ENCODE assay signal across 1 cellular context in the genomic region with DNA sequence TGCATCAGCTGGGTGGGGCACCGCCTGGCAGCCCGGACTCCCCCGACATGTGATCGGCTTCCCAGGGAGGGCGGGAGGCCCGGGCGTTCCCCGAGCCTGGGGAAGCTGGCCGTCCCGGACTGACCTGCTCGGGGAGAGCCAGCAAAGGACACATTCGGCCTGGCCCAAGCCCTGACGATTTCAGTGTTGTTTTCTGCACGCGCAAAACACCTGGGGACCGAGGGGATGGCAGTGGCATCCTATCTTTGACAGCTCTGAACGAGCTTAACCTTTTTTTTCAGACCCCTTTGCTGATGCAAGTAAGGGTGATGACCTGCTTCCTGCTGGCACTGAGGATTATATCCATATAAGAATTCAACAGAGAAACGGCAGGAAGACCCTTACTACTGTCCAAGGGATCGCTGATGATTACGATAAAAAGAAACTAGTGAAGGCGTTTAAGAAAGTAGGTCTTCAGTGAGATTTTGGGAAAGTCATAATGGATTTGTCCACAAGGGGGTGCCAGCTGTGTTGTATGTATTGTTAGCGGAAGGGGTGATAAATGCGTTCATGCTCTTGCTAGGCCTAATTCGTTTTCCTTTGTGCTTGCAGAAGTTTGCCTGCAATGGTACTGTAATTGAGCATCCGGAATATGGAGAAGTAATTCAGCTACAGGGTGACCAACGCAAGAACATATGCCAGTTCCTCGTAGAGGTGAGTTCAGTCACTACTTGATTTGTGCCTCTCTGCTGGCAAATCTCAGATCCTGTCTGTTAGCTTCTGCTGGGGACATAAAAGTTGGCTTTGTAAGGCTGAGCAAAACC.
TF ChIP-seq lines count a peak whose summit lies in the region.

No MANE protein-coding gene starts in this region.

TF ChIP-seq in K562, 482 proteins besides CTCF, POLR2A, EP300 and RAD21 (continued from another document and continues in another):
- TF ChIP-seq, protein P1, sequence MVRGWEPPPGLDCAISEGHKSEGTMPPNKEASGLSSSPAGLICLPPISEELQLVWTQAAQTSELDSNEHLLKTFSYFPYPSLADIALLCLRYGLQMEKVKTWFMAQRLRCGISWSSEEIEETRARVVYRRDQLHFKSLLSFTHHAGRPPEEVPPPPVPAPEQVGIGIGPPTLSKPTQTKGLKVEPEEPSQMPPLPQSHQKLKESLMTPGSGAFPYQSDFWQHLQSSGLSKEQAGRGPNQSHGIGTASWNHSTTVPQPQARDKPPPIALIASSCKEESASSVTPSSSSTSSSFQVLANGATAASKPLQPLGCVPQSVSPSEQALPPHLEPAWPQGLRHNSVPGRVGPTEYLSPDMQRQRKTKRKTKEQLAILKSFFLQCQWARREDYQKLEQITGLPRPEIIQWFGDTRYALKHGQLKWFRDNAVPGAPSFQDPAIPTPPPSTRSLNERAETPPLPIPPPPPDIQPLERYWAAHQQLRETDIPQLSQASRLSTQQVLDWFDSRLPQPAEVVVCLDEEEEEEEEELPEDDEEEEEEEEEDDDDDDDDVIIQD (CRISPR knock-in tag; IDR thresholded peaks at IDR 0.05): no peak
- TF ChIP-seq ETV6 (IDR thresholded peaks at IDR 0.05; ENCODE audit: borderline replicate concordance in 1 of 2, low read depth in 2 of 2, low read length in 1 of 2): no peak; a peak in 1 of 4 replicates
- TF ChIP-seq ETV6 (CRISPR knock-in tag; IDR thresholded peaks at IDR 0.05; ENCODE audit: borderline replicate concordance): no peak
- TF ChIP-seq, protein P2, sequence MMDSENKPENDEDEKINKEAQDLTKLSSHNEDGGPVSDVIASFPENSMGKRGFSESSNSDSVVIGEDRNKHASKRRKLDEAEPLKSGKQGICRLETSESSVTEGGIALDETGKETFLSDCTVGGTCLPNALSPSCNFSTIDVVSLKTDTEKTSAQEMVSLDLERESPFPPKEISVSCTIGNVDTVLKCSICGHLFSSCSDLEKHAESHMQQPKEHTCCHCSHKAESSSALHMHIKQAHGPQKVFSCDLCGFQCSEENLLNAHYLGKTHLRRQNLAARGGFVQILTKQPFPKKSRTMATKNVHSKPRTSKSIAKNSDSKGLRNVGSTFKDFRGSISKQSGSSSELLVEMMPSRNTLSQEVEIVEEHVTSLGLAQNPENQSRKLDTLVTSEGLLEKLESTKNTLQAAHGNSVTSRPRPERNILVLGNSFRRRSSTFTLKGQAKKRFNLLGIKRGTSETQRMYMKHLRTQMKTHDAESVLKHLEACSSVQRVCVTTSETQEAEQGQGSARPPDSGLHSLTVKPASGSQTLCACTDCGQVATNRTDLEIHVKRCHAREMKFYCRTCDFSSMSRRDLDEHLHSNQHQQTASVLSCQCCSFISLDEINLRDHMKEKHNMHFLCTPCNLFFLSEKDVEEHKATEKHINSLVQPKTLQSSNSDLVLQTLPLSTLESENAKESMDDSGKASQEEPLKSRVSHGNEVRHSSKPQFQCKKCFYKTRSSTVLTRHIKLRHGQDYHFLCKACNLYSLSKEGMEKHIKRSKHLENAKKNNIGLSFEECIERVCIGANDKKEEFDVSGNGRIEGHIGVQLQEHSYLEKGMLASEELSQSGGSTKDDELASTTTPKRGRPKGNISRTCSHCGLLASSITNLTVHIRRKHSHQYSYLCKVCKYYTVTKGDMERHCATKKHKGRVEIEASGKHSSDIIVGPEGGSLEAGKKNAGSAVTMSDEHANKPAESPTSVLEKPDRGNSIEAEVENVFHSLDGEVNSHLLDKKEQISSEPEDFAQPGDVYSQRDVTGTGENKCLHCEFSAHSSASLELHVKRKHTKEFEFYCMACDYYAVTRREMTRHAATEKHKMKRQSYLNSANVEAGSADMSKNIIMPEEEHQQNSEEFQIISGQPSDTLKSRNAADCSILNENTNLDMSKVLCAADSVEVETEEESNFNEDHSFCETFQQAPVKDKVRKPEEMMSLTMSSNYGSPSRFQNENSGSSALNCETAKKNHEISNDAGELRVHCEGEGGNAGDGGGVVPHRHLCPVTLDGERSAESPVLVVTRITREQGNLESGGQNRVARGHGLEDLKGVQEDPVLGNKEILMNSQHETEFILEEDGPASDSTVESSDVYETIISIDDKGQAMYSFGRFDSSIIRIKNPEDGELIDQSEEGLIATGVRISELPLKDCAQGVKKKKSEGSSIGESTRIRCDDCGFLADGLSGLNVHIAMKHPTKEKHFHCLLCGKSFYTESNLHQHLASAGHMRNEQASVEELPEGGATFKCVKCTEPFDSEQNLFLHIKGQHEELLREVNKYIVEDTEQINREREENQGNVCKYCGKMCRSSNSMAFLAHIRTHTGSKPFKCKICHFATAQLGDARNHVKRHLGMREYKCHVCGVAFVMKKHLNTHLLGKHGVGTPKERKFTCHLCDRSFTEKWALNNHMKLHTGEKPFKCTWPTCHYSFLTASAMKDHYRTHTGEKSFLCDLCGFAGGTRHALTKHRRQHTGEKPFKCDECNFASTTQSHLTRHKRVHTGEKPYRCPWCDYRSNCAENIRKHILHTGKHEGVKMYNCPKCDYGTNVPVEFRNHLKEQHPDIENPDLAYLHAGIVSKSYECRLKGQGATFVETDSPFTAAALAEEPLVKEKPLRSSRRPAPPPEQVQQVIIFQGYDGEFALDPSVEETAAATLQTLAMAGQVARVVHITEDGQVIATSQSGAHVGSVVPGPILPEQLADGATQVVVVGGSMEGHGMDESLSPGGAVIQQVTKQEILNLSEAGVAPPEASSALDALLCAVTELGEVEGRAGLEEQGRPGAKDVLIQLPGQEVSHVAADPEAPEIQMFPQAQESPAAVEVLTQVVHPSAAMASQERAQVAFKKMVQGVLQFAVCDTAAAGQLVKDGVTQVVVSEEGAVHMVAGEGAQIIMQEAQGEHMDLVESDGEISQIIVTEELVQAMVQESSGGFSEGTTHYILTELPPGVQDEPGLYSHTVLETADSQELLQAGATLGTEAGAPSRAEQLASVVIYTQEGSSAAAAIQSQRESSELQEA (IDR thresholded peaks at IDR 0.05; ENCODE audit: low read depth): no peak
- no peak for TF ChIP-seq NFE2L1 (tag; IDR thresholded peaks at IDR 0.05; ENCODE audit: borderline replicate concordance, low read depth)
- TF ChIP-seq BCOR (IDR thresholded peaks at IDR 0.05): no peak
- TF ChIP-seq, protein P3, sequence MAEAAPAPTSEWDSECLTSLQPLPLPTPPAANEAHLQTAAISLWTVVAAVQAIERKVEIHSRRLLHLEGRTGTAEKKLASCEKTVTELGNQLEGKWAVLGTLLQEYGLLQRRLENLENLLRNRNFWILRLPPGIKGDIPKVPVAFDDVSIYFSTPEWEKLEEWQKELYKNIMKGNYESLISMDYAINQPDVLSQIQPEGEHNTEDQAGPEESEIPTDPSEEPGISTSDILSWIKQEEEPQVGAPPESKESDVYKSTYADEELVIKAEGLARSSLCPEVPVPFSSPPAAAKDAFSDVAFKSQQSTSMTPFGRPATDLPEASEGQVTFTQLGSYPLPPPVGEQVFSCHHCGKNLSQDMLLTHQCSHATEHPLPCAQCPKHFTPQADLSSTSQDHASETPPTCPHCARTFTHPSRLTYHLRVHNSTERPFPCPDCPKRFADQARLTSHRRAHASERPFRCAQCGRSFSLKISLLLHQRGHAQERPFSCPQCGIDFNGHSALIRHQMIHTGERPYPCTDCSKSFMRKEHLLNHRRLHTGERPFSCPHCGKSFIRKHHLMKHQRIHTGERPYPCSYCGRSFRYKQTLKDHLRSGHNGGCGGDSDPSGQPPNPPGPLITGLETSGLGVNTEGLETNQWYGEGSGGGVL (CRISPR knock-in tag; IDR thresholded peaks at IDR 0.05): no peak
- TF ChIP-seq SP2 (IDR thresholded peaks at IDR 0.05; ENCODE audit: extremely low read depth, low read depth, low read length, poor library complexity, severe bottlenecking): no peak
- no peak for TF ChIP-seq ZNF57 (CRISPR knock-in tag; IDR thresholded peaks at IDR 0.05)
- no peak for TF ChIP-seq FOS (IDR thresholded peaks at IDR 0.05; ENCODE audit: extremely low read depth, insufficient read length)
- no peak for TF ChIP-seq ZNF239 (CRISPR knock-in tag; IDR thresholded peaks at IDR 0.05)
- no peak; the same call in 1 of the 2 replicates for TF ChIP-seq ARID1B (IDR thresholded peaks at IDR 0.05)
- peak; percentile 99 for TF ChIP-seq MYC (IDR thresholded peaks at IDR 0.05; ENCODE audit: low read depth, low read length)
- peak; percentile 74; the same call in 1 of the 2 replicates for TF ChIP-seq MYC (CRISPR knock-in tag; IDR thresholded peaks at IDR 0.05; ENCODE audit: borderline replicate concordance, low read depth)
- no peak for TF ChIP-seq PHTF2 (CRISPR knock-in tag; IDR thresholded peaks at IDR 0.05)
- 0 out of 2 replicates have a peak, but pooled peaks have one; percentile 26 for TF ChIP-seq HDGF (IDR thresholded peaks at IDR 0.05)
- TF ChIP-seq U2AF2 (optimal IDR thresholded peaks at IDR 0.05; ENCODE audit: low read depth, low read length): no peak
- TF ChIP-seq GATA2 (CRISPR knock-in tag; IDR thresholded peaks at IDR 0.05): 0 out of 2 replicates have a peak, but pooled peaks have one; percentile 11
- no peak for TF ChIP-seq NR1H2 (CRISPR knock-in tag; IDR thresholded peaks at IDR 0.05)
- TF ChIP-seq, protein P4, sequence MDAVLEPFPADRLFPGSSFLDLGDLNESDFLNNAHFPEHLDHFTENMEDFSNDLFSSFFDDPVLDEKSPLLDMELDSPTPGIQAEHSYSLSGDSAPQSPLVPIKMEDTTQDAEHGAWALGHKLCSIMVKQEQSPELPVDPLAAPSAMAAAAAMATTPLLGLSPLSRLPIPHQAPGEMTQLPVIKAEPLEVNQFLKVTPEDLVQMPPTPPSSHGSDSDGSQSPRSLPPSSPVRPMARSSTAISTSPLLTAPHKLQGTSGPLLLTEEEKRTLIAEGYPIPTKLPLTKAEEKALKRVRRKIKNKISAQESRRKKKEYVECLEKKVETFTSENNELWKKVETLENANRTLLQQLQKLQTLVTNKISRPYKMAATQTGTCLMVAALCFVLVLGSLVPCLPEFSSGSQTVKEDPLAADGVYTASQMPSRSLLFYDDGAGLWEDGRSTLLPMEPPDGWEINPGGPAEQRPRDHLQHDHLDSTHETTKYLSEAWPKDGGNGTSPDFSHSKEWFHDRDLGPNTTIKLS (IDR thresholded peaks at IDR 0.05; ENCODE audit: borderline replicate concordance, low read depth): no peak
- TF ChIP-seq PML (IDR thresholded peaks at IDR 0.05; ENCODE audit: low read length): no peak; the same call in 1 of the 2 replicates
- TF ChIP-seq HDAC2 (IDR thresholded peaks at IDR 0.05): peak; percentile 28; the same call in 1 of the 2 replicates
- no peak for TF ChIP-seq ADNP (tag; IDR thresholded peaks at IDR 0.05)
- TF ChIP-seq BRCA1 (IDR thresholded peaks at IDR 0.05): no peak
- no peak for TF ChIP-seq BRCA1 (CRISPR knock-in tag; IDR thresholded peaks at IDR 0.05)
- no peak for TF ChIP-seq SETDB1 (IDR thresholded peaks at IDR 0.05; ENCODE audit: low read length)
- no peak; the same call in 1 of the 2 replicates for TF ChIP-seq ERF (CRISPR knock-in tag; IDR thresholded peaks at IDR 0.05)
- no peak for TF ChIP-seq KAT2B (IDR thresholded peaks at IDR 0.05; ENCODE audit: low read depth, low read length)
- TF ChIP-seq GTF2A2 (tag; IDR thresholded peaks at IDR 0.05): no peak
- TF ChIP-seq LCOR (CRISPR knock-in tag; IDR thresholded peaks at IDR 0.05): no peak
- no peak for TF ChIP-seq PRPF4 (IDR thresholded peaks at IDR 0.05; ENCODE audit: insufficient read depth, low read depth, low read length, poor library complexity, severe bottlenecking)
- no peak for TF ChIP-seq CBX2 (IDR thresholded peaks at IDR 0.05; ENCODE audit: insufficient read depth, low read length, poor library complexity, severe bottlenecking)
- no peak for TF ChIP-seq KLF10 (CRISPR knock-in tag; IDR thresholded peaks at IDR 0.05)
- no peak for TF ChIP-seq NFYB (IDR thresholded peaks at IDR 0.05; ENCODE audit: extremely low read depth, insufficient read length)
- TF ChIP-seq KLF16 (IDR thresholded peaks at IDR 0.05): no peak
- TF ChIP-seq ESRRA (IDR thresholded peaks at IDR 0.05; ENCODE audit: borderline replicate concordance, low read depth): no peak; the same call in 1 of the 2 replicates
- TF ChIP-seq, protein P5, sequence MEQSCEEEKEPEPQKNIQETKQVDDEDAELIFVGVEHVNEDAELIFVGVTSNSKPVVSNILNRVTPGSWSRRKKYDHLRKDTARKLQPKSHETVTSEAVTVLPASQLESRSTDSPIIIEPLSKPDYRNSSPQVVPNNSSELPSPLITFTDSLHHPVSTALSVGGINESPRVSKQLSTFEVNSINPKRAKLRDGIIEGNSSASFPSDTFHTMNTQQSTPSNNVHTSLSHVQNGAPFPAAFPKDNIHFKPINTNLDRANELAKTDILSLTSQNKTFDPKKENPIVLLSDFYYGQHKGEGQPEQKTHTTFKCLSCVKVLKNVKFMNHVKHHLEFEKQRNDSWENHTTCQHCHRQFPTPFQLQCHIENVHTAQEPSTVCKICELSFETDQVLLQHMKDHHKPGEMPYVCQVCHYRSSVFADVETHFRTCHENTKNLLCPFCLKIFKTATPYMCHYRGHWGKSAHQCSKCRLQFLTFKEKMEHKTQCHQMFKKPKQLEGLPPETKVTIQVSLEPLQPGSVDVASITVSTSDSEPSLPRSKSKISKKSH (CRISPR knock-in tag; IDR thresholded peaks at IDR 0.05): no peak
- TF ChIP-seq PHF21A (IDR thresholded peaks at IDR 0.05; ENCODE audit: borderline replicate concordance, low read depth): no peak
- TF ChIP-seq, protein P6, sequence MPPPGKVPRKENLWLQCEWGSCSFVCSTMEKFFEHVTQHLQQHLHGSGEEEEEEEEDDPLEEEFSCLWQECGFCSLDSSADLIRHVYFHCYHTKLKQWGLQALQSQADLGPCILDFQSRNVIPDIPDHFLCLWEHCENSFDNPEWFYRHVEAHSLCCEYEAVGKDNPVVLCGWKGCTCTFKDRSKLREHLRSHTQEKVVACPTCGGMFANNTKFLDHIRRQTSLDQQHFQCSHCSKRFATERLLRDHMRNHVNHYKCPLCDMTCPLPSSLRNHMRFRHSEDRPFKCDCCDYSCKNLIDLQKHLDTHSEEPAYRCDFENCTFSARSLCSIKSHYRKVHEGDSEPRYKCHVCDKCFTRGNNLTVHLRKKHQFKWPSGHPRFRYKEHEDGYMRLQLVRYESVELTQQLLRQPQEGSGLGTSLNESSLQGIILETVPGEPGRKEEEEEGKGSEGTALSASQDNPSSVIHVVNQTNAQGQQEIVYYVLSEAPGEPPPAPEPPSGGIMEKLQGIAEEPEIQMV (tag; conservative IDR thresholded peaks at IDR 0.05; ENCODE audit: low read depth): no peak
- TF ChIP-seq, protein P7, sequence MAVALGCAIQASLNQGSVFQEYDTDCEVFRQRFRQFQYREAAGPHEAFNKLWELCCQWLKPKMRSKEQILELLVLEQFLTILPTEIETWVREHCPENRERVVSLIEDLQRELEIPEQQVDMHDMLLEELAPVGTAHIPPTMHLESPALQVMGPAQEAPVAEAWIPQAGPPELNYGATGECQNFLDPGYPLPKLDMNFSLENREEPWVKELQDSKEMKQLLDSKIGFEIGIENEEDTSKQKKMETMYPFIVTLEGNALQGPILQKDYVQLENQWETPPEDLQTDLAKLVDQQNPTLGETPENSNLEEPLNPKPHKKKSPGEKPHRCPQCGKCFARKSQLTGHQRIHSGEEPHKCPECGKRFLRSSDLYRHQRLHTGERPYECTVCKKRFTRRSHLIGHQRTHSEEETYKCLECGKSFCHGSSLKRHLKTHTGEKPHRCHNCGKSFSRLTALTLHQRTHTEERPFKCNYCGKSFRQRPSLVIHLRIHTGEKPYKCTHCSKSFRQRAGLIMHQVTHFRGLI (CRISPR knock-in tag; IDR thresholded peaks at IDR 0.05): no peak
- no peak for TF ChIP-seq FIP1L1 (IDR thresholded peaks at IDR 0.05; ENCODE audit: low read depth, low read length, poor library complexity, severe bottlenecking)
- TF ChIP-seq, protein P8, sequence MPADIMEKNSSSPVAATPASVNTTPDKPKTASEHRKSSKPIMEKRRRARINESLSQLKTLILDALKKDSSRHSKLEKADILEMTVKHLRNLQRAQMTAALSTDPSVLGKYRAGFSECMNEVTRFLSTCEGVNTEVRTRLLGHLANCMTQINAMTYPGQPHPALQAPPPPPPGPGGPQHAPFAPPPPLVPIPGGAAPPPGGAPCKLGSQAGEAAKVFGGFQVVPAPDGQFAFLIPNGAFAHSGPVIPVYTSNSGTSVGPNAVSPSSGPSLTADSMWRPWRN (IDR thresholded peaks at IDR 0.05; ENCODE audit: low read depth): no peak
- TF ChIP-seq ZC3H8 (IDR thresholded peaks at IDR 0.05): no peak
- TF ChIP-seq ZFPM2 (CRISPR knock-in tag; IDR thresholded peaks at IDR 0.05): no peak
- no peak for TF ChIP-seq ZKSCAN1 (IDR thresholded peaks at IDR 0.05; ENCODE audit: low read depth, low read length)
- no peak for TF ChIP-seq GATAD2A (IDR thresholded peaks at IDR 0.05)
